Comparison of ENCODE assay signal across 31 cellular contexts in genomic region chr5:36250427-36250826, GRCh38. TPM values are rescaled to one million over a fixed set of nuclear protein-coding genes. Genes with fewer than 3 reads are reported as not detected.
"Had no signal": no experiment of that assay in that cellular context is flagged by ENCODE, and none has a peak within 500 bp of the region (broad histone marks: within the 10 kb centered on the region; RNA-seq: fewer than 3 reads in every experiment).

No MANE protein-coding gene starts in this region.

- FAIRE-seq: endometrium, endothelial cell of umbilical vein had no signal

- H3K4me2 ChIP-seq: hepatocyte had no signal

- H3K27ac ChIP-seq: breast epithelium, cardiac muscle cell, colonic mucosa, epithelial cell of prostate, foreskin keratinocyte, gastrocnemius medialis, heart right ventricle, hepatocyte, WERI-Rb-1 had no signal

- ATAC-seq: activated CD4-positive, CD25-positive, alpha-beta regulatory T cell treated with anti-CD3 and anti-CD28 coated beads, Interleukin-2, amount 50 U/mL, for 24 hours; activated CD8-positive, alpha-beta T cell treated with anti-CD3 and anti-CD28 coated beads for 36 hours; activated T-cell treated with anti-CD3 and anti-CD28 coated beads, Interleukin-2, amount 50 U/mL, for 4 hours; activated T-helper 17 cell treated with anti-CD3 and anti-CD28 coated beads, Interleukin-2, amount 50 U/mL, for 72 hours; esophagus mucosa; foreskin keratinocyte; gastrocnemius medialis; heart right ventricle had no signal

- H3K27me3 ChIP-seq: ascending aorta, breast epithelium, cardiac muscle cell, colonic mucosa, foreskin keratinocyte, gastrocnemius medialis, heart right ventricle, hepatocyte had no signal

- DNase-seq: activated B cell treated with CpG ODN at 0.5 μM for 24 hours; activated CD4-positive, alpha-beta T cell treated with anti-CD3 and anti-CD28 coated beads for 48 hours; activated CD4-positive, alpha-beta T cell treated with anti-CD3 and anti-CD28 coated beads, Interleukin-2, amount 50 U/mL, for 1 hour; activated CD4-positive, alpha-beta T cell treated with anti-CD3 and anti-CD28 coated beads, Interleukin-2, amount 50 U/mL, for 48 hours; activated CD8-positive, alpha-beta memory T cell treated with anti-CD3 and anti-CD28 coated beads for 24 hours; activated CD8-positive, alpha-beta T cell treated with anti-CD3 and anti-CD28 coated beads for 36 hours; activated effector memory CD4-positive, alpha-beta T cell treated with anti-CD3 and anti-CD28 coated beads, Interleukin-2, amount 50 U/mL, for 16 hours; activated naive CD4-positive, alpha-beta T cell treated with anti-CD3 and anti-CD28 coated beads for 36 hours; activated naive CD8-positive, alpha-beta T cell treated with anti-CD3 and anti-CD28 coated beads, Interleukin-2, amount 10 ng/mL, durations not matched to agents 7 days and 5 days; activated T-cell treated with anti-CD3 and anti-CD28 coated beads, Interleukin-2, amount 50 U/mL, for 4 hours; central memory CD4-positive, alpha-beta T cell; cerebellar nuclear complex; colonic mucosa; effector CD8-positive, alpha-beta T cell; foreskin keratinocyte; gastrocnemius medialis; heart right ventricle; T-helper 2 cell; WERI-Rb-1 had no signal

- H3K36me3 ChIP-seq: ascending aorta, breast epithelium, cardiac muscle cell, colonic mucosa, gastrocnemius medialis, heart right ventricle, WERI-Rb-1 had no signal

- H3K4me1 ChIP-seq: breast epithelium, colonic mucosa, foreskin keratinocyte, gastrocnemius medialis had no signal

- H2AFZ ChIP-seq: hepatocyte had no signal

- H3K4me3 ChIP-seq: ascending aorta, breast epithelium, cardiac muscle cell, colonic mucosa, gastrocnemius medialis, heart right ventricle, hepatocyte had no signal

- H3K79me2 ChIP-seq: hepatocyte had no signal

- H3K9me3 ChIP-seq: ascending aorta, breast epithelium, colonic mucosa, gastrocnemius medialis, heart right ventricle had no signal

RNA-seq across cellular contexts. Expression of gene RANBP3L, which starts 51.3 kb away (rescaled TPM):
- total RNA-seq: activated CD8-positive, alpha-beta T cell treated with anti-CD3 and anti-CD28 coated beads for 36 hours; activated naive CD8-positive, alpha-beta T cell treated with anti-CD3 and anti-CD28 coated beads, Interleukin-2, amount 10 ng/mL, durations not matched to agents 7 days and 5 days; activated T-helper 17 cell treated with anti-CD3 and anti-CD28 coated beads, Interleukin-2, amount 50 U/mL, for 72 hours; ascending aorta; endothelial cell of umbilical vein; foreskin keratinocyte; glomerular endothelial cell; T-helper 1 cell treated with Interleukin-12 subunit alpha and Interleukin-12 subunit beta and Interleukin-4 antibody, amounts not matched to agents 30 ng/mL and 1 ng/mL, for 36 hours had no signal
- polyA plus RNA-seq: endothelial cell of umbilical vein, foreskin keratinocyte had no signal
